ENCODE assay signal across 21 cellular contexts in the genomic region with DNA sequence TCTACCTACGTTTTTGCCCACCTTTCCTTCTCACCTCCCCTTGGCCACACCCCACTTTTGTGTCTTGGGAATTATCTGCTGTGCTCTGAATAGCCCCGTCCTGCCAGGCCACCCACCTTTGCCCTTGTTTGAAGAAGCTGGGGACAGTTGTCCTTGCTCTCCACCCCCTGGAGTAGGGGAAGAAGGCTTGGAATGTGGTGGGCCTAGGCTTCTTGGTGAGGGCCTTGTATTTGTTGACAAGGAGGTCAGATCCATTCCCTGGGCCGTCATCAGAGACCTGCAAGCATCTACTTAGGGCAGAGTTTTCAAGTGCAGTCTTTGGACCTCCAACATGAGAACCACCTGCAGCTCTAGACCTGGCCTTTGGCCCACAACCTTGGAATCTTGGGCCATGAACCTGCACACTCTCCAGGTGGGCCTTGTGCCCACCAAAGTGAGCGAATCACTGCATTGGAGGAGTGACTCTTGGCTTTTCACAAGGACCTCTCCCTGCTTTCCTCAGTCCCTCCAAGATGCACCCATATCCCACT.
"Had no signal": no experiment of that assay in that cellular context is flagged by ENCODE, and none has a peak within 500 bp of the region (broad histone marks: within the 10 kb centered on the region; RNA-seq: fewer than 3 reads in every experiment).

No MANE protein-coding gene starts in this region.

- H3K4me1 ChIP-seq: breast epithelium, esophagus squamous epithelium, gastroesophageal sphincter, lower lobe of right lung, sigmoid colon had no signal

- H3K4me3 ChIP-seq: breast epithelium, esophagus squamous epithelium, gastroesophageal sphincter, lower lobe of right lung, sigmoid colon had no signal

- H3K9me3 ChIP-seq: breast epithelium, esophagus squamous epithelium, gastroesophageal sphincter, lower lobe of right lung, sigmoid colon had no signal

- H3K36me3 ChIP-seq: breast epithelium, esophagus squamous epithelium, gastroesophageal sphincter, lower lobe of right lung, sigmoid colon had no signal

- H3K27me3 ChIP-seq: breast epithelium, esophagus squamous epithelium, gastroesophageal sphincter, sigmoid colon had no signal

- H3K4me1 Mint-ChIP-seq: activated naive CD4-positive, alpha-beta T cell treated with anti-CD3 and anti-CD28 coated beads, Interleukin-2, amount 10 ng/mL, durations not matched to agents 7 days and 5 days; naive B cell had no signal

- H3K36me3 Mint-ChIP-seq: activated naive CD4-positive, alpha-beta T cell treated with anti-CD3 and anti-CD28 coated beads, Interleukin-2, amount 10 ng/mL, durations not matched to agents 7 days and 5 days; naive B cell; WTC11 had no signal

- H3K4me3 Mint-ChIP-seq: activated naive CD4-positive, alpha-beta T cell treated with anti-CD3 and anti-CD28 coated beads, Interleukin-2, amount 10 ng/mL, durations not matched to agents 7 days and 5 days; dendritic cell treated with granulocyte-macrophage colony-stimulating factor and Interleukin-4, amounts not matched to agents 40 ng/mL and 50 ng/mL, for 4 days; naive B cell; T-helper 1 cell treated with Interleukin-12 subunit alpha and Interleukin-12 subunit beta and Interleukin-4 antibody, amounts not matched to agents 30 μg/mL and 1 μg/mL, for 36 hours; WTC11 had no signal

- H3K27ac Mint-ChIP-seq: activated naive CD4-positive, alpha-beta T cell treated with anti-CD3 and anti-CD28 coated beads, Interleukin-2, amount 10 ng/mL, durations not matched to agents 7 days and 5 days; dendritic cell treated with granulocyte-macrophage colony-stimulating factor and Interleukin-4, amounts not matched to agents 40 ng/mL and 50 ng/mL, for 4 days; naive B cell; T-helper 1 cell treated with Interleukin-12 subunit alpha and Interleukin-12 subunit beta and Interleukin-4 antibody, amounts not matched to agents 30 μg/mL and 1 μg/mL, for 36 hours; WTC11 had no signal

- H3K27me3 Mint-ChIP-seq: dendritic cell treated with granulocyte-macrophage colony-stimulating factor and Interleukin-4, amounts not matched to agents 40 ng/mL and 50 ng/mL, for 4 days; naive B cell had no signal

- DNase-seq: activated effector memory CD4-positive, alpha-beta T cell treated with anti-CD3 and anti-CD28 coated beads, Interleukin-2, amount 50 U/mL, for 16 hours; activated naive CD4-positive, alpha-beta T cell treated with anti-CD3 and anti-CD28 coated beads, Interleukin-2, amount 10 ng/mL, durations not matched to agents 7 days and 5 days; aorta; cerebellar nuclear complex; effector CD8-positive, alpha-beta T cell; esophagus squamous epithelium; kidney; lower lobe of right lung; mesendoderm; naive B cell; retina; sigmoid colon; stimulated activated CD4-positive, alpha-beta T cell treated with anti-CD3 and anti-CD28 coated beads, Interleukin-4, amount 100 ng/mL, for 1 hour; stimulated activated naive CD4-positive, alpha-beta T cell; T1000 had no signal

- ATAC-seq: gastroesophageal sphincter, left lobe of liver, lower lobe of right lung, WTC11 had no signal

- H3K9me3 Mint-ChIP-seq: activated naive CD4-positive, alpha-beta T cell treated with anti-CD3 and anti-CD28 coated beads, Interleukin-2, amount 10 ng/mL, durations not matched to agents 7 days and 5 days; dendritic cell treated with granulocyte-macrophage colony-stimulating factor and Interleukin-4, amounts not matched to agents 40 ng/mL and 50 ng/mL, for 4 days; naive B cell; T-helper 1 cell treated with Interleukin-12 subunit alpha and Interleukin-12 subunit beta and Interleukin-4 antibody, amounts not matched to agents 30 μg/mL and 1 μg/mL, for 36 hours; WTC11 had no signal

- H3K27ac ChIP-seq: breast epithelium, esophagus squamous epithelium, gastroesophageal sphincter, lower lobe of right lung, sigmoid colon had no signal
